24 cellular contexts compared by ENCODE assay signal in genomic region chr17:66002063-66002585, GRCh38.
"Had no signal": no experiment of that assay in that cellular context is flagged by ENCODE, and none has a peak within 500 bp of the region (broad histone marks: within the 10 kb centered on the region; RNA-seq: fewer than 3 reads in every experiment).

No MANE protein-coding gene starts in this region.

- H3K4me3 ChIP-seq: left ventricle myocardium inferior, mucosa of descending colon, psoas muscle, right atrium auricular region, skin epidermis, stomach, testis, thyroid gland, transverse colon, upper lobe of left lung, vagina had no signal

- DNase-seq: immature natural killer cell; kidney; left colon; left ventricle myocardium inferior; midbrain; mucosa of descending colon; naive thymus-derived CD4-positive, alpha-beta T cell; nucleus accumbens; psoas muscle; stimulated activated CD4-positive, alpha-beta T cell treated with anti-CD3 and anti-CD28 coated beads, Interleukin-12 subunit alpha, Interleukin-12 subunit beta, amount 100 ng/mL, for 4 hours; stimulated activated CD4-positive, alpha-beta T cell treated with anti-CD3 and anti-CD28 coated beads, Interleukin-15, amount 100 ng/mL, for 24 hours; stimulated activated CD4-positive, alpha-beta T cell treated with anti-CD3 and anti-CD28 coated beads, Interleukin-2, amount 100 ng/mL, for 24 hours; stimulated activated CD4-positive, alpha-beta T cell treated with anti-CD3 and anti-CD28 coated beads, Interleukin-4, amount 100 ng/mL, for 1 hour; stimulated activated naive B cell treated with anti-CD40 and anti-IgM and Interleukin-4, amounts not matched to agents 10 μg/mL and 1 μg/mL and 100 μg/mL, for 72 hours; stimulated activated naive CD8-positive, alpha-beta T cell treated with anti-CD3 and anti-CD28 coated beads, Interleukin-15, Interleukin-2, amounts not matched to agents 100 U/mL and 50 U/mL, for 24 hours; stomach; testis; thyroid gland; transverse colon; upper lobe of left lung had no signal

- H3K4me1 ChIP-seq: parathyroid adenoma, right atrium auricular region, testis, thyroid gland, vagina had no signal

- H3K27me3 ChIP-seq: right atrium auricular region, stomach, testis, thyroid gland, transverse colon, upper lobe of left lung, vagina had no signal

- H3K36me3 ChIP-seq: right atrium auricular region, stomach, thyroid gland, transverse colon, upper lobe of left lung, vagina had no signal

- H3K9me3 ChIP-seq: left ventricle myocardium inferior, mucosa of descending colon, psoas muscle, right atrium auricular region, stomach, testis, thyroid gland, transverse colon, upper lobe of left lung, vagina had no signal

- H3K27ac ChIP-seq: left ventricle myocardium inferior, parathyroid adenoma, psoas muscle, right atrium auricular region, skin epidermis, stomach, testis, thyroid gland, transverse colon, upper lobe of left lung, vagina had no signal
